ENCODE assay signal across 8 cellular contexts in the genomic region with DNA sequence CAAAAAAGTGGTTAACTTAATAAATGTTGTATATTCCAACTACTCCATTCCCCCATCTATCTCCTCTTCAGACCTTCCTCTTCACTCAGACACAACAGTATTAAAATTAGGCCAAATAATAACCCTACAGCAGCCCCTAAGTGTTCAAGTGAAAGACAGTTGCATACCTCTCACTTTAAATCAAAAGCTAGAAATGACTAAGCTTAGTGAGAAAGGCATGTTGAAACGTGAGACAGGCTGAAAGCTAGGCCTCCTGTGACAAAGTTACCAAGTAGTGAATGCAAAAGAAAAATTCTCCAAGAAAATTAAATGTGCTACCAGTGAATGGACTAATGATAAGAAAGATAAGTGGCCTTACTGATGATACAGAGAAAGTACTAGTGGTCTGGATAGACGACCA.
DNase-seq lines count a peak whose midpoint lies in the region; ATAC-seq lines count a peak whose summit lies in the region.

No MANE protein-coding gene starts in this region.

- peak overlapping the region; percentile 28 to 33 for H3K4me3 Mint-ChIP-seq in activated T-cell treated with anti-CD3 and anti-CD28 coated beads, Interleukin-2, amount 50 U/mL, for 72 hours
- peak overlapping the region; percentile 21 for H3K4me3 Mint-ChIP-seq in activated T-helper 17 cell treated with anti-CD3 and anti-CD28 coated beads, Interleukin-2, amount 50 U/mL, for 72 hours
- H3K4me3 Mint-ChIP-seq in stimulated activated effector memory CD8-positive, alpha-beta T cell treated with anti-CD3 and anti-CD28 coated beads, Interleukin-12 subunit alpha, Interleukin-12 subunit beta, amount 100 ng/mL, for 72 hours: peak overlapping the region; percentile 2

- H3K27me3 Mint-ChIP-seq in activated T-cell treated with anti-CD3 and anti-CD28 coated beads, Interleukin-2, amount 50 U/mL, for 72 hours (ENCODE audit: low read depth): no peaks in the 10 kb centered on the region
- no peaks in the 10 kb centered on the region for H3K27me3 Mint-ChIP-seq in activated T-helper 17 cell treated with anti-CD3 and anti-CD28 coated beads, Interleukin-2, amount 50 U/mL, for 72 hours

- DNase-seq in activated T-cell treated with anti-CD3 and anti-CD28 coated beads, Interleukin-2, amount 50 U/mL, for 72 hours: peak in 1 of 2 donors; percentile 7
- DNase-seq in activated T-cell treated with anti-CD3 and anti-CD28 coated beads for 4 hours (no peak), NCI-H510A (lab: John Stamatoyannopoulos, UW) (no peak), AG20443 (ENCODE audit: low spot score) (no peak)
- DNase-seq in stimulated activated effector memory CD8-positive, alpha-beta T cell treated with anti-CD3 and anti-CD28 coated beads, Interleukin-12 subunit alpha, Interleukin-12 subunit beta, amount 100 ng/mL, for 72 hours (ENCODE audit: low spot score in 2 of 2): no peak
- DNase-seq in activated CD4-positive, alpha-beta T cell treated with anti-CD3 and anti-CD28 coated beads, Interleukin-2, amount 50 U/mL, for 1 hour: no peak

- peaks cover 2 to 25% of the 10 kb centered on the region in 2 donors for H3K36me3 Mint-ChIP-seq in activated T-cell treated with anti-CD3 and anti-CD28 coated beads, Interleukin-2, amount 50 U/mL, for 72 hours (ENCODE audit: insufficient read depth in 2 of 2)
- H3K36me3 Mint-ChIP-seq in activated T-helper 17 cell treated with anti-CD3 and anti-CD28 coated beads, Interleukin-2, amount 50 U/mL, for 72 hours (ENCODE audit: low read depth): peaks cover 85% of the 10 kb centered on the region
- H3K36me3 Mint-ChIP-seq in stimulated activated effector memory CD8-positive, alpha-beta T cell treated with anti-CD3 and anti-CD28 coated beads, Interleukin-12 subunit alpha, Interleukin-12 subunit beta, amount 100 ng/mL, for 72 hours: peaks cover 92% of the 10 kb centered on the region

- peaks cover 44% of the 10 kb centered on the region for H3K4me1 Mint-ChIP-seq in activated T-cell treated with anti-CD3 and anti-CD28 coated beads, Interleukin-2, amount 50 U/mL, for 72 hours (ENCODE audit: low read depth)
- H3K4me1 Mint-ChIP-seq in activated T-helper 17 cell treated with anti-CD3 and anti-CD28 coated beads, Interleukin-2, amount 50 U/mL, for 72 hours: peaks cover 17% of the 10 kb centered on the region
- H3K4me1 Mint-ChIP-seq in stimulated activated effector memory CD8-positive, alpha-beta T cell treated with anti-CD3 and anti-CD28 coated beads, Interleukin-12 subunit alpha, Interleukin-12 subunit beta, amount 100 ng/mL, for 72 hours: peaks cover 19% of the 10 kb centered on the region

- ATAC-seq in activated T-cell treated with anti-CD3 and anti-CD28 coated beads, Interleukin-2, amount 50 U/mL, for 72 hours (replicated peaks in 1 of 2): peak; percentile 80 to 85
- peak; percentile 83 for ATAC-seq in HG02840 (IDR thresholded peaks at IDR 0.05; ENCODE audit: low FRiP score, unreplicated experiment)
- peak; percentile 87 for ATAC-seq in activated T-helper 17 cell treated with anti-CD3 and anti-CD28 coated beads, Interleukin-2, amount 50 U/mL, for 72 hours (replicated peaks)
- peak; percentile 82 for ATAC-seq in stimulated activated effector memory CD8-positive, alpha-beta T cell treated with anti-CD3 and anti-CD28 coated beads, Interleukin-12 subunit alpha, Interleukin-12 subunit beta, amount 100 ng/mL, for 72 hours

- H3K27ac Mint-ChIP-seq in activated T-cell treated with anti-CD3 and anti-CD28 coated beads, Interleukin-2, amount 50 U/mL, for 72 hours: no peak overlapping the region
- H3K27ac Mint-ChIP-seq in activated T-helper 17 cell treated with anti-CD3 and anti-CD28 coated beads, Interleukin-2, amount 50 U/mL, for 72 hours: peak overlapping the region; percentile 20
- H3K27ac Mint-ChIP-seq in stimulated activated effector memory CD8-positive, alpha-beta T cell treated with anti-CD3 and anti-CD28 coated beads, Interleukin-12 subunit alpha, Interleukin-12 subunit beta, amount 100 ng/mL, for 72 hours: peak overlapping the region; percentile 26

- peaks cover 0 to 2% of the 10 kb centered on the region in 2 donors for H3K9me3 Mint-ChIP-seq in activated T-cell treated with anti-CD3 and anti-CD28 coated beads, Interleukin-2, amount 50 U/mL, for 72 hours
- no peaks in the 10 kb centered on the region for H3K9me3 Mint-ChIP-seq in activated T-helper 17 cell treated with anti-CD3 and anti-CD28 coated beads, Interleukin-2, amount 50 U/mL, for 72 hours
- no peaks in the 10 kb centered on the region for H3K9me3 Mint-ChIP-seq in stimulated activated effector memory CD8-positive, alpha-beta T cell treated with anti-CD3 and anti-CD28 coated beads, Interleukin-12 subunit alpha, Interleukin-12 subunit beta, amount 100 ng/mL, for 72 hours
